ENCODE assay signal across 1 cellular context in the genomic region with DNA sequence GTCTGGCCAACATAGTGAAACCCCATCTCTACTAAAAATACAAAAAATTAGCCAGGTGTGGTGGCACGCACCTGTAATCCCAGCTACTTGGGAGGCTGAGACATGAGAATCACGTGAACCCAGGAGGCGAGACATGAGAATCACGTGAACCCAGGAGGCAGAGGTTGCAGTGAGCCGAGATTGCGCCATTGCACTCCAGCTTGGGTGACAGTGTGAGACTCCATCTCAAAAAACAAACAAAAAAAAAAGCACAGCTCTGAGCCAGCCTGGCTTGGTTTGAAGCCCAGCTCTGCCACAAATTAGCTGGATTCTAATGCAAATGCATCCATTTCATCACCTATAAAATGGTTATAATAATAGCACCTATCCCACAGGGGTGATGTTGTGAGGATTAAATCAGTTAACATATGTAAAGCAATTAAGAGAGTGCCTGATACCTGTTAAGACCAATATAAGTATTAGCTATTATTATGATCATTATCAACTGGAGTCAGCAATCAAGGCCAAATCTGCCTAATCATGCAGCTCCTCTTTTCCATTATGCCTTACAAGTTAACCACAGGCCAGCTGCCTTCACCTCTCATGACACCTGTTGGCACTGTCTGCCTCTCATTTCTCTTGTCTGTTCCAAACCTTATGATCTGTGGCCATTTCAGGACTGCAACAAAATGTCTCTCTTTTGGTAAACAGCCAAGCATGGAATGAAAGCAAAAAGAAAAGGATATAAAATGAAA.
TF ChIP-seq lines count a peak whose summit lies in the region.

No MANE protein-coding gene starts in this region.

TF ChIP-seq in SK-N-SH, 30 proteins besides CTCF, POLR2A, EP300 and RAD21 (continued from another document):
- TF ChIP-seq, protein P1, sequence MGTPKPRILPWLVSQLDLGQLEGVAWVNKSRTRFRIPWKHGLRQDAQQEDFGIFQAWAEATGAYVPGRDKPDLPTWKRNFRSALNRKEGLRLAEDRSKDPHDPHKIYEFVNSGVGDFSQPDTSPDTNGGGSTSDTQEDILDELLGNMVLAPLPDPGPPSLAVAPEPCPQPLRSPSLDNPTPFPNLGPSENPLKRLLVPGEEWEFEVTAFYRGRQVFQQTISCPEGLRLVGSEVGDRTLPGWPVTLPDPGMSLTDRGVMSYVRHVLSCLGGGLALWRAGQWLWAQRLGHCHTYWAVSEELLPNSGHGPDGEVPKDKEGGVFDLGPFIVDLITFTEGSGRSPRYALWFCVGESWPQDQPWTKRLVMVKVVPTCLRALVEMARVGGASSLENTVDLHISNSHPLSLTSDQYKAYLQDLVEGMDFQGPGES (IDR thresholded peaks at IDR 0.05; ENCODE audit: low read depth, low read length) = no peak
- TF ChIP-seq, protein P2, sequence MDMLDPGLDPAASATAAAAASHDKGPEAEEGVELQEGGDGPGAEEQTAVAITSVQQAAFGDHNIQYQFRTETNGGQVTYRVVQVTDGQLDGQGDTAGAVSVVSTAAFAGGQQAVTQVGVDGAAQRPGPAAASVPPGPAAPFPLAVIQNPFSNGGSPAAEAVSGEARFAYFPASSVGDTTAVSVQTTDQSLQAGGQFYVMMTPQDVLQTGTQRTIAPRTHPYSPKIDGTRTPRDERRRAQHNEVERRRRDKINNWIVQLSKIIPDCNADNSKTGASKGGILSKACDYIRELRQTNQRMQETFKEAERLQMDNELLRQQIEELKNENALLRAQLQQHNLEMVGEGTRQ (IDR thresholded peaks at IDR 0.05; ENCODE audit: borderline replicate concordance, low read depth, low read length) = no peak
- TF ChIP-seq YY1 (IDR thresholded peaks at IDR 0.05; ENCODE audit: low read depth) (no peak), FOSL2 (IDR thresholded peaks at IDR 0.05; ENCODE audit: borderline replicate concordance, low read depth) (no peak), TEAD4 (IDR thresholded peaks at IDR 0.05; ENCODE audit: borderline replicate concordance, insufficient read depth) (no peak), RFX5 (IDR thresholded peaks at IDR 0.05; ENCODE audit: low read length) (no peak), NFIC (IDR thresholded peaks at IDR 0.05; ENCODE audit: borderline replicate concordance) (no peak)
- TF ChIP-seq, protein P3, sequence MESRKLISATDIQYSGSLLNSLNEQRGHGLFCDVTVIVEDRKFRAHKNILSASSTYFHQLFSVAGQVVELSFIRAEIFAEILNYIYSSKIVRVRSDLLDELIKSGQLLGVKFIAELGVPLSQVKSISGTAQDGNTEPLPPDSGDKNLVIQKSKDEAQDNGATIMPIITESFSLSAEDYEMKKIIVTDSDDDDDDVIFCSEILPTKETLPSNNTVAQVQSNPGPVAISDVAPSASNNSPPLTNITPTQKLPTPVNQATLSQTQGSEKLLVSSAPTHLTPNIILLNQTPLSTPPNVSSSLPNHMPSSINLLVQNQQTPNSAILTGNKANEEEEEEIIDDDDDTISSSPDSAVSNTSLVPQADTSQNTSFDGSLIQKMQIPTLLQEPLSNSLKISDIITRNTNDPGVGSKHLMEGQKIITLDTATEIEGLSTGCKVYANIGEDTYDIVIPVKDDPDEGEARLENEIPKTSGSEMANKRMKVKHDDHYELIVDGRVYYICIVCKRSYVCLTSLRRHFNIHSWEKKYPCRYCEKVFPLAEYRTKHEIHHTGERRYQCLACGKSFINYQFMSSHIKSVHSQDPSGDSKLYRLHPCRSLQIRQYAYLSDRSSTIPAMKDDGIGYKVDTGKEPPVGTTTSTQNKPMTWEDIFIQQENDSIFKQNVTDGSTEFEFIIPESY (IDR thresholded peaks at IDR 0.05; ENCODE audit: borderline replicate concordance, low read depth) = no peak
- TF ChIP-seq, protein P4, sequence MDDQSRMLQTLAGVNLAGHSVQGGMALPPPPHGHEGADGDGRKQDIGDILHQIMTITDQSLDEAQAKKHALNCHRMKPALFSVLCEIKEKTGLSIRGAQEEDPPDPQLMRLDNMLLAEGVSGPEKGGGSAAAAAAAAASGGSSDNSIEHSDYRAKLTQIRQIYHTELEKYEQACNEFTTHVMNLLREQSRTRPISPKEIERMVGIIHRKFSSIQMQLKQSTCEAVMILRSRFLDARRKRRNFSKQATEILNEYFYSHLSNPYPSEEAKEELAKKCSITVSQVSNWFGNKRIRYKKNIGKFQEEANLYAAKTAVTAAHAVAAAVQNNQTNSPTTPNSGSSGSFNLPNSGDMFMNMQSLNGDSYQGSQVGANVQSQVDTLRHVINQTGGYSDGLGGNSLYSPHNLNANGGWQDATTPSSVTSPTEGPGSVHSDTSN (IDR thresholded peaks at IDR 0.05) = no peak
